Comparison of ENCODE assay signal across 1 cellular context in the genomic region with DNA sequence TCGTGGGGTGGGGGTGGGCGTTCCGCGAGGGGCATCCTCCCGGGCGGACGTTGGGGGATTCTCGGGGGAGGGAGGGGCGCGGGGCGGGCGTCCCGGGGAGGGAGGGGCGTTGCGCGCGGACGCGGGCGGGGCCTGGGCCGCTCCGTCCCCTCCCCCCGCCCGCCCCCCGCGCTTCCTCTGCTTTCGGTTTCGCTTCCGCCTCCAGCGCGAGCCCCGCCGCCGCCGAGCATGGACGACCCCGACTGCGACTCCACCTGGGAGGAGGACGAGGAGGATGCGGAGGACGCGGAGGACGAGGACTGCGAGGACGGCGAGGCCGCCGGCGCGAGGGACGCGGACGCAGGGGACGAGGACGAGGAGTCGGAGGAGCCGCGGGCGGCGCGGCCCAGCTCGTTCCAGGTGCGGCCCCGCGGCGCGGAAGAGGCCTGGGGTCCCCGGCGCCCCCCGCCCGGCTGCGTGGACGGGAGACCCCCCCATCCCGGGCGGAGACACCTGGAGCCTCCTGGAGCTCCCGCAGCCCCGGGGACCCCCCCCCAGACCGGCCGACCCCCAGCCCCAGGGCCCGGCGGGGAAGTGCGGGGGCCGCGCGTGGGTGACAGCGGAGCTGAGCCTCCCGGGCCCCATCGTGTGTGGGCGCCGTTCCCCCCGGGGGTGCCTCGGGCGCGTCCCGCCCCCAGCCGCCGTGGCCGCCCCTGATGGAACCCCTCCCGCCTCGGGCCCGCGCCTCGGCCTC.
TF ChIP-seq lines count a peak whose summit lies in the region.

TSS of gene OGFR (plus strand) at position 204 of the 733 bp plus-strand sequence. CDS start at position 229, 25 bp downstream.

TF ChIP-seq in GM12878, 131 proteins besides CTCF, POLR2A, EP300 and RAD21 (continued from another document):
- TF ChIP-seq, protein P1, sequence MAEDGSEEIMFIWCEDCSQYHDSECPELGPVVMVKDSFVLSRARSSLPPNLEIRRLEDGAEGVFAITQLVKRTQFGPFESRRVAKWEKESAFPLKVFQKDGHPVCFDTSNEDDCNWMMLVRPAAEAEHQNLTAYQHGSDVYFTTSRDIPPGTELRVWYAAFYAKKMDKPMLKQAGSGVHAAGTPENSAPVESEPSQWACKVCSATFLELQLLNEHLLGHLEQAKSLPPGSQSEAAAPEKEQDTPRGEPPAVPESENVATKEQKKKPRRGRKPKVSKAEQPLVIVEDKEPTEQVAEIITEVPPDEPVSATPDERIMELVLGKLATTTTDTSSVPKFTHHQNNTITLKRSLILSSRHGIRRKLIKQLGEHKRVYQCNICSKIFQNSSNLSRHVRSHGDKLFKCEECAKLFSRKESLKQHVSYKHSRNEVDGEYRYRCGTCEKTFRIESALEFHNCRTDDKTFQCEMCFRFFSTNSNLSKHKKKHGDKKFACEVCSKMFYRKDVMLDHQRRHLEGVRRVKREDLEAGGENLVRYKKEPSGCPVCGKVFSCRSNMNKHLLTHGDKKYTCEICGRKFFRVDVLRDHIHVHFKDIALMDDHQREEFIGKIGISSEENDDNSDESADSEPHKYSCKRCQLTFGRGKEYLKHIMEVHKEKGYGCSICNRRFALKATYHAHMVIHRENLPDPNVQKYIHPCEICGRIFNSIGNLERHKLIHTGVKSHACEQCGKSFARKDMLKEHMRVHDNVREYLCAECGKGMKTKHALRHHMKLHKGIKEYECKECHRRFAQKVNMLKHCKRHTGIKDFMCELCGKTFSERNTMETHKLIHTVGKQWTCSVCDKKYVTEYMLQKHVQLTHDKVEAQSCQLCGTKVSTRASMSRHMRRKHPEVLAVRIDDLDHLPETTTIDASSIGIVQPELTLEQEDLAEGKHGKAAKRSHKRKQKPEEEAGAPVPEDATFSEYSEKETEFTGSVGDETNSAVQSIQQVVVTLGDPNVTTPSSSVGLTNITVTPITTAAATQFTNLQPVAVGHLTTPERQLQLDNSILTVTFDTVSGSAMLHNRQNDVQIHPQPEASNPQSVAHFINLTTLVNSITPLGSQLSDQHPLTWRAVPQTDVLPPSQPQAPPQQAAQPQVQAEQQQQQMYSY (CRISPR knock-in tag; IDR thresholded peaks at IDR 0.05): no peak
- no peak for TF ChIP-seq CBFB (IDR thresholded peaks at IDR 0.05; ENCODE audit: low read depth)
- 0 out of 4 replicates have a peak, but pooled peaks of 1 of the 2 experiments have one; percentile 32 for TF ChIP-seq BHLHE40 (IDR thresholded peaks at IDR 0.05; ENCODE audit: borderline replicate concordance in 1 of 2, low read depth in 2 of 2, low read length in 1 of 2)
- no peak for TF ChIP-seq SUPT20H (IDR thresholded peaks at IDR 0.05; ENCODE audit: borderline replicate concordance, control insufficient read depth, low read depth, low read length)
- TF ChIP-seq HDGF (IDR thresholded peaks at IDR 0.05): no peak
- TF ChIP-seq CREB1 (IDR thresholded peaks at IDR 0.05; ENCODE audit: low read depth): peak; percentile 40; the same call in 1 of the 2 replicates
- TF ChIP-seq KLF5 (IDR thresholded peaks at IDR 0.05; ENCODE audit: partially characterized antibody): no peak
- no peak for TF ChIP-seq YBX1 (IDR thresholded peaks at IDR 0.05)
- TF ChIP-seq IKZF2 (IDR thresholded peaks at IDR 0.05): no peak
- TF ChIP-seq SPI1 (IDR thresholded peaks at IDR 0.05; ENCODE audit: borderline replicate concordance, insufficient read depth, low read depth, low read length): peak; percentile 65
- no peak for TF ChIP-seq MLLT1 (IDR thresholded peaks at IDR 0.05)
- peak; percentile 54; the same call in 1 of the 2 replicates for TF ChIP-seq POLR2AphosphoS5 (IDR thresholded peaks at IDR 0.05; ENCODE audit: low read length)
- no peak for TF ChIP-seq CHD4 (IDR thresholded peaks at IDR 0.05)
- no peak for TF ChIP-seq ASH2L (IDR thresholded peaks at IDR 0.05; ENCODE audit: borderline replicate concordance, low read depth)
- no peak for TF ChIP-seq RUNX3 (IDR thresholded peaks at IDR 0.05; ENCODE audit: low read length)
- peak; percentile 77 for TF ChIP-seq GATAD2B (conservative IDR thresholded peaks at IDR 0.05; ENCODE audit: low read depth)
- no peak for TF ChIP-seq SP1 (IDR thresholded peaks at IDR 0.05; ENCODE audit: low read depth, low read length)
- TF ChIP-seq, protein P2, sequence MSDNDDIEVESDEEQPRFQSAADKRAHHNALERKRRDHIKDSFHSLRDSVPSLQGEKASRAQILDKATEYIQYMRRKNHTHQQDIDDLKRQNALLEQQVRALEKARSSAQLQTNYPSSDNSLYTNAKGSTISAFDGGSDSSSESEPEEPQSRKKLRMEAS (IDR thresholded peaks at IDR 0.05; ENCODE audit: low read depth, low read length): peak; percentile 42; the same call in 1 of the 2 replicates
- TF ChIP-seq EED (IDR thresholded peaks at IDR 0.05; ENCODE audit: low read depth): no peak
- no peak for TF ChIP-seq MTA2 (IDR thresholded peaks at IDR 0.05; ENCODE audit: low read depth)
- no peak for TF ChIP-seq ATF3 (IDR thresholded peaks at IDR 0.05; ENCODE audit: borderline replicate concordance, extremely low read depth, low read depth, low read length)
- peak; percentile 34; the same call in 1 of the 2 replicates for TF ChIP-seq SIN3A (IDR thresholded peaks at IDR 0.05; ENCODE audit: low read depth, low read length)
- no peak for TF ChIP-seq STAT3 (IDR thresholded peaks at IDR 0.05; ENCODE audit: low read depth, low read length)
- 0 out of 2 replicates have a peak, but pooled peaks have one; percentile 29 for TF ChIP-seq TAF1 (IDR thresholded peaks at IDR 0.05; ENCODE audit: borderline replicate concordance, low read depth, low read length)
- no peak for TF ChIP-seq NR2C1 (IDR thresholded peaks at IDR 0.05)
- TF ChIP-seq BMI1 (IDR thresholded peaks at IDR 0.05; ENCODE audit: borderline replicate concordance): no peak
- TF ChIP-seq PAX5 (IDR thresholded peaks at IDR 0.05; ENCODE audit: borderline replicate concordance, low read depth, low read length): 0 out of 2 replicates have a peak, but pooled peaks have one; percentile 16
- no peak for TF ChIP-seq TBL1XR1 (IDR thresholded peaks at IDR 0.05; ENCODE audit: low read depth, low read length)
- no peak for TF ChIP-seq IRF5 (IDR thresholded peaks at IDR 0.05; ENCODE audit: borderline replicate concordance)
- no peak for TF ChIP-seq MEF2B (IDR thresholded peaks at IDR 0.05; ENCODE audit: partially characterized antibody, poor library complexity, severe bottlenecking)
- no peak for TF ChIP-seq MEF2A (IDR thresholded peaks at IDR 0.05; ENCODE audit: insufficient read depth, low read depth, low read length)
- TF ChIP-seq POLR2AphosphoS2 (IDR thresholded peaks at IDR 0.05; ENCODE audit: low read depth, low read length): no peak
- no peak for TF ChIP-seq ATF7 (IDR thresholded peaks at IDR 0.05; ENCODE audit: low read depth)
- TF ChIP-seq, protein P3, sequence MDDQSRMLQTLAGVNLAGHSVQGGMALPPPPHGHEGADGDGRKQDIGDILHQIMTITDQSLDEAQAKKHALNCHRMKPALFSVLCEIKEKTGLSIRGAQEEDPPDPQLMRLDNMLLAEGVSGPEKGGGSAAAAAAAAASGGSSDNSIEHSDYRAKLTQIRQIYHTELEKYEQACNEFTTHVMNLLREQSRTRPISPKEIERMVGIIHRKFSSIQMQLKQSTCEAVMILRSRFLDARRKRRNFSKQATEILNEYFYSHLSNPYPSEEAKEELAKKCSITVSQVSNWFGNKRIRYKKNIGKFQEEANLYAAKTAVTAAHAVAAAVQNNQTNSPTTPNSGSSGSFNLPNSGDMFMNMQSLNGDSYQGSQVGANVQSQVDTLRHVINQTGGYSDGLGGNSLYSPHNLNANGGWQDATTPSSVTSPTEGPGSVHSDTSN (IDR thresholded peaks at IDR 0.05; ENCODE audit: insufficient replicate concordance, low read depth, low read length): no peak
